Comparison of ENCODE assay signal across 11 cellular contexts in genomic region chr12:9940370-9940769, GRCh38. TPM values are rescaled to one million over a fixed set of nuclear protein-coding genes. Genes with fewer than 3 reads are reported as not detected.
A peak's percentile ranks its signal among the peaks of the same experiment; 100 is the strongest.
DNase-seq lines count a peak whose midpoint lies in the region; ATAC-seq and TF ChIP-seq lines count a peak whose summit lies in the region.
"Had no signal": no experiment of that assay in that cellular context is flagged by ENCODE, and none has a peak within 500 bp of the region (broad histone marks: within the 10 kb centered on the region; RNA-seq: fewer than 3 reads in every experiment).

No MANE protein-coding gene starts in this region.

- H3F3A ChIP-seq in PC-3 (ENCODE audit: low read length, unreplicated experiment): no peaks in the 10 kb centered on the region

- no peaks in the 10 kb centered on the region for H3K79me2 ChIP-seq in PC-3 (ENCODE audit: low read length)

- POLR2A ChIA-PET in PC-3 (lab: Charles Lee; ENCODE audit: unreplicated experiment): interaction anchor here (0.6 kb wide), 1 partner anchor 746 kb away, joined by 4 read pairs; no protein-coding TSS in a partner anchor

- intact Hi-C loops in PC-3 (cut with micrococcal nuclease): loop anchor here (5.0 to 10.0 kb wide), 2 partner anchors 64 to 202 kb away; no protein-coding TSS in a partner anchor
- intact Hi-C loops in adrenal gland (cut with DNase I): no loop called here

- no peak for TF ChIP-seq POLR2A in adrenal gland (IDR thresholded peaks at IDR 0.05)

- no peaks in the 10 kb centered on the region for H4K20me1 ChIP-seq in PC-3 (ENCODE audit: low read length)

- CTCF ChIA-PET in PC-3 (lab: Charles Lee): interaction anchor here (0.8 to 1.3 kb wide), 2 partner anchors 70 to 173 kb away, joined by 3 to 11 read pairs; partner anchors contain the start of gene CLEC12B

- 18 to 29% (median 23%) methylated on average over 2 of the region's 2 CpGs for WGBS in adrenal gland, 4 donors

- no peaks in the 10 kb centered on the region for H3K4me1 ChIP-seq in PC-3 (ENCODE audit: insufficient read depth, low read length)
- no peaks in the 10 kb centered on the region for H3K4me1 ChIP-seq in adrenal gland (replicated peaks in 1 of 2)

- no TSS peak for BruUV-seq in PC-3 (replicated peaks; lab: Mats Ljungman, UMichigan)

- DNase-seq in AG10803 (ENCODE audit: low read depth) (no peak), GM13977 (ENCODE audit: low spot score) (peak; percentile 35), PC-3 (peak; percentile 35), foreskin melanocyte (peak; percentile 22), A172 (ENCODE audit: low spot score) (no peak), adrenal gland (no peak)
- DNase-seq: amniotic stem cell, NCI-H446 treated with DMSO at 0.1 percent for 48 hours had no signal

- H3K4me2 ChIP-seq in PC-3 (ENCODE audit: low read length): no peak overlapping the region

- ATAC-seq in PC-3 (no peak), HG03378 (IDR thresholded peaks at IDR 0.05; ENCODE audit: unreplicated experiment) (no peak), HG03108 (IDR thresholded peaks at IDR 0.05; ENCODE audit: unreplicated experiment) (no peak)

- peak; percentile 52 for TF ChIP-seq CTCF in AG10803 (conservative IDR thresholded peaks at IDR 0.05; ENCODE audit: low read length)
- peak; percentile 59 for TF ChIP-seq CTCF in GM13977 (IDR thresholded peaks at IDR 0.05; ENCODE audit: extremely low read depth, insufficient read depth, missing control alignments)
- peak; percentile 71 for TF ChIP-seq CTCF in PC-3 (conservative IDR thresholded peaks at IDR 0.05; ENCODE audit: low read depth, low read length)
- peak in 1 of 6 experiments; percentile 15 for TF ChIP-seq CTCF in adrenal gland (IDR thresholded peaks at IDR 0.05)

- in situ Hi-C loops in GM13977 (cut with MboI; ENCODE audit: low pct_unique_long_range_greater_than_20kb, low sequenced_read_pairs, unreplicated experiment): no loop called here

- no peaks in the 10 kb centered on the region for H3K9me2 ChIP-seq in PC-3 (replicated peaks; ENCODE audit: low read length)

- no peak overlapping the region for H3K9ac ChIP-seq in PC-3 (ENCODE audit: low read length)

- H3K27me3 ChIP-seq in PC-3 (ENCODE audit: low read length): peaks cover 19% of the 10 kb centered on the region
- H3K27me3 ChIP-seq in adrenal gland: no peaks in the 10 kb centered on the region

- H3K27ac ChIP-seq in PC-3 (ENCODE audit: low read length) (no peak overlapping the region), adrenal gland (no peak overlapping the region)

- no peak overlapping the region for H3K4me3 ChIP-seq in AG10803 (ENCODE audit: low read length)
- H3K4me3 ChIP-seq in PC-3 (ENCODE audit: low read length): no peak overlapping the region
- no peak overlapping the region for H3K4me3 ChIP-seq in adrenal gland

- H2AFZ ChIP-seq in PC-3 (ENCODE audit: low read length): no peak overlapping the region

- H3K36me3 ChIP-seq in PC-3 (ENCODE audit: low read depth, low read length) (no peaks in the 10 kb centered on the region), adrenal gland (replicated peaks in 1 of 2) (no peaks in the 10 kb centered on the region)

- H3K9me3 ChIP-seq in PC-3 (ENCODE audit: low read length): no peaks in the 10 kb centered on the region
- H3K9me3 ChIP-seq in adrenal gland (replicated peaks in 1 of 3): no peaks in the 10 kb centered on the region

RNA-seq across cellular contexts. Expression of gene CLEC2A, which starts 8.2 kb away (rescaled TPM):
- total RNA-seq in PC-3 (2014; rRNA removed) (not detected in 2 replicates), adrenal gland (not detected)
- not detected in 2 replicates for total RNA-seq in A172 (2014; rRNA removed; shearing (Covaris generic))
- not detected for polyA plus RNA-seq in adrenal gland
- total RNA-seq: Daoy had no signal

RNA-seq across cellular contexts. Expression of gene CLEC12A, which starts 30.8 kb away (rescaled TPM):
- total RNA-seq in PC-3 (2014; rRNA removed) (not detected in 2 replicates), adrenal gland (1 to 10 TPM in 5 of 8 donors, under 1 TPM in 1, not detected in 2; 0.36 to 2.3 (median 1.7) TPM)
- total RNA-seq in A172 (2014; rRNA removed; shearing (Covaris generic)): 0.07 TPM in 1 of 2 replicates, not detected in the other
- polyA plus RNA-seq in adrenal gland: 1 to 10 TPM in 2 of 3 donors, under 1 TPM in 1; 0.51 to 2.0 (median 1.8) TPM
- total RNA-seq: Daoy had no signal

RNA-seq across cellular contexts. Expression of gene CLEC1B, which starts 58.6 kb away (rescaled TPM):
- total RNA-seq in PC-3 (2014; rRNA removed): not detected in 2 replicates
- total RNA-seq in A172 (2014; rRNA removed; shearing (Covaris generic)): not detected in 2 replicates
- 1 to 10 TPM in 1 of 8 donors, under 1 TPM in 3, not detected in 4; 0.22 to 2.8 (median 0.37) TPM for total RNA-seq in adrenal gland
- 1 to 10 TPM in 1 of 3 donors, under 1 TPM in 1, not detected in 1; 0.34 to 1.3 TPM for polyA plus RNA-seq in adrenal gland
- total RNA-seq: Daoy had no signal

RNA-seq across cellular contexts. Expression of gene KLRF2, which starts 59.1 kb away (rescaled TPM):
- total RNA-seq in PC-3 (2014; rRNA removed): not detected in 2 replicates
- total RNA-seq in A172 (2014; rRNA removed; shearing (Covaris generic)): not detected in 2 replicates
- not detected for total RNA-seq in adrenal gland
- not detected for polyA plus RNA-seq in adrenal gland
- total RNA-seq: Daoy had no signal

Comparison
In these comparisons a context has a peak if more than half of its experiments do, and no peak if none do; other contexts are left out.
1. DNase-seq: peak in GM13977 (single experiment), PC-3 (single experiment) and foreskin melanocyte (single experiment); none in AG10803 (single experiment), A172 (single experiment) and adrenal gland (0 of 7).